Comparison of ENCODE assay signal across 20 cellular contexts in the genomic region with DNA sequence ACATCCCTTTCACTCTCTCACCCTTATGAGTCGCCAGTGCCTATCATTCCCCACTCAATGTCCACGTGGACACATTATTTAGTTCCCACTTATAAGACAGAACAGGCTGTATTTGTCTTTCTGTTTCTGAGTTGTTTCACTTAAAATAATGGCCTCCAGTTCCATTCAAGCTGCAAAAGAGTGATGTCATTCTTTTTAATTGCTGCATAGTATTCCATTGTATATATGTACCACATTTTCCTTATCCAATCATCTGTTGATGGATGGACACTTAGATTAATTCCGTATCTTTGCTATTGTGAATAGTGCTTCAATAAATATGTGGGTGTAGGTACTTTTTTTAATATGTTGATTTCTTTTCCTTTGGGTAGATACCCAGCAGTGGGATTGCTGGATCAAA.
DNase-seq lines count a peak whose midpoint lies in the region; ATAC-seq, FAIRE-seq and TF ChIP-seq lines count a peak whose summit lies in the region.
"Had no signal": no experiment of that assay in that cellular context is flagged by ENCODE, and none has a peak within 500 bp of the region (broad histone marks: within the 10 kb centered on the region; RNA-seq: fewer than 3 reads in every experiment).

No MANE protein-coding gene starts in this region.

- no peak overlapping the region for H3K27ac ChIP-seq in SK-N-SH (ENCODE audit: low read depth in 2 of 2, low read length in 1 of 2)
- no peak overlapping the region for H3K27ac ChIP-seq in HEK293 (ENCODE audit: extremely low read depth, low read depth, low read length)
- H3K27ac ChIP-seq in K562 (ENCODE audit: extremely low read depth, low read depth, low read length): no peak overlapping the region
- H3K27ac ChIP-seq: 22Rv1; A549; BLaER1 treated with 17β-estradiol and CSF1 and Interleukin-3, amounts not matched to agents 10 nM and 100 nM; C4-2B had no signal

- BruUV-seq in K562 (replicated peaks; lab: Mats Ljungman, UMichigan): no TSS peak

- no peak overlapping the region for H2AFZ ChIP-seq in SK-N-SH (ENCODE audit: low read depth)
- H2AFZ ChIP-seq in K562 (ENCODE audit: low read depth, low read length): no peak overlapping the region

- WGBS in SK-N-SH (ENCODE audit: low lambda C conversion rate): 84% methylated on average over 3 of the region's 3 CpGs
- WGBS in K562 (ENCODE audit: insufficient coverage, low coverage, missing lambda C conversion rate): 0% methylated on average over 3 of the region's 3 CpGs

- no peak overlapping the region for H3K4me2 ChIP-seq in SK-N-SH
- no peak overlapping the region for H3K4me2 ChIP-seq in K562 (ENCODE audit: insufficient read depth, low read length)
- H3K4me2 ChIP-seq: A549; BLaER1 treated with 17β-estradiol and CSF1 and Interleukin-3, amounts not matched to agents 10 nM and 100 nM had no signal

- TF ChIP-seq RAD21 in SK-N-SH (IDR thresholded peaks at IDR 0.05; ENCODE audit: low read length) (no peak), K562 (CRISPR knock-in tag; conservative IDR thresholded peaks at IDR 0.05 in 1 of 2, IDR thresholded peaks at IDR 0.05 in 1 of 2) (no peak)

- no peak overlapping the region for H3K4me3 ChIP-seq in SK-N-SH (ENCODE audit: low read depth in 2 of 2, low read length in 1 of 2)
- no peak overlapping the region for H3K4me3 ChIP-seq in HEK293 (ENCODE audit: low read depth, low read length)
- no peak overlapping the region for H3K4me3 ChIP-seq in K562
- H3K4me3 ChIP-seq: A549; BLaER1 treated with 17β-estradiol and CSF1 and Interleukin-3, amounts not matched to agents 10 nM and 100 nM had no signal

- H4K20me1 ChIP-seq in SK-N-SH (ENCODE audit: insufficient read depth) (no peaks in the 10 kb centered on the region), K562 (replicated peaks; ENCODE audit: control insufficient read depth, insufficient read depth, low read length) (no peaks in the 10 kb centered on the region)
- H4K20me1 ChIP-seq: BLaER1 treated with 17β-estradiol and CSF1 and Interleukin-3, amounts not matched to agents 10 nM and 100 nM had no signal

- no peak for FAIRE-seq in K562 (lab: Jason Lieb, UNC)
- FAIRE-seq: D721Med, G401.6, GM12891, GM19239 had no signal

- TF ChIP-seq POLR2A in K562 (conservative IDR thresholded peaks at IDR 0.05): no peak

- TF ChIP-seq CTCF in SK-N-SH (IDR thresholded peaks at IDR 0.05): no peak
- no peak for TF ChIP-seq CTCF in HEK293 (tag by site-specific recombination; IDR thresholded peaks at IDR 0.05)
- TF ChIP-seq CTCF in K562 (IDR thresholded peaks at IDR 0.05 in 2 of 3, conservative IDR thresholded peaks at IDR 0.05 in 1 of 3; ENCODE audit: insufficient read depth in 2 of 3, low read depth in 1 of 3, low read length in 3 of 3): no peak

- ATAC-seq in SK-N-SH treated with all-trans-retinoic acid at 6 μM for 48 hours: no peak
- no peak for ATAC-seq in K562
- ATAC-seq: A549; CD8-positive, alpha-beta T cell had no signal

- H3K4me1 ChIP-seq in SK-N-SH (ENCODE audit: control insufficient read depth in 1 of 2, insufficient read depth in 2 of 2, low read depth in 1 of 2, low read length in 1 of 2): no peaks in the 10 kb centered on the region
- no peaks in the 10 kb centered on the region for H3K4me1 ChIP-seq in HEK293 (ENCODE audit: control insufficient read depth, insufficient read depth, low read length)
- H3K4me1 ChIP-seq in K562 (replicated peaks in 1 of 2; ENCODE audit: control insufficient read depth in 2 of 2, insufficient read depth in 2 of 2, low read length in 2 of 2): no peaks in the 10 kb centered on the region

- CTCF ChIA-PET in SK-N-SH (lab: Yijun Ruan, JAX) (no interaction called here), HEK293 (lab: Yijun Ruan, JAX) (no interaction called here), K562 (lab: Yijun Ruan, JAX; ENCODE audit: low intra/inter-chr PET ratio) (no interaction called here)

- intact Hi-C loops in K562 (cut with micrococcal nuclease): no loop called here

- no peaks in the 10 kb centered on the region for H3K79me2 ChIP-seq in SK-N-SH (ENCODE audit: insufficient read depth)
- H3K79me2 ChIP-seq in K562 (ENCODE audit: control insufficient read depth, insufficient read depth, low read length): no peaks in the 10 kb centered on the region

- H3K9ac ChIP-seq in SK-N-SH (no peak overlapping the region), K562 (ENCODE audit: insufficient read depth in 1 of 2, low read depth in 2 of 2, low read length in 2 of 2) (no peak overlapping the region)
- H3K9ac ChIP-seq: BLaER1 treated with 17β-estradiol and CSF1 and Interleukin-3, amounts not matched to agents 10 nM and 100 nM had no signal

- no peaks in the 10 kb centered on the region for H3F3A ChIP-seq in SK-N-SH (replicated peaks; ENCODE audit: insufficient read depth)

- POLR2A ChIA-PET in SK-N-SH (lab: Yijun Ruan, JAX) (no interaction called here), HEK293 (lab: Yijun Ruan, JAX) (no interaction called here), K562 (lab: Yijun Ruan, JAX) (no interaction called here)

- no peaks in the 10 kb centered on the region for H3K36me3 ChIP-seq in SK-N-SH (replicated peaks in 1 of 2; ENCODE audit: control insufficient read depth in 1 of 2, insufficient read depth in 2 of 2, low read length in 1 of 2)
- H3K36me3 ChIP-seq in HEK293 (ENCODE audit: control insufficient read depth in 2 of 2, insufficient read depth in 1 of 2, low read length in 2 of 2): no peaks in the 10 kb centered on the region
- H3K36me3 ChIP-seq in K562 (ENCODE audit: control insufficient read depth, insufficient read depth, low read length): no peaks in the 10 kb centered on the region
- H3K36me3 ChIP-seq: BLaER1 treated with 17β-estradiol and CSF1 and Interleukin-3, amounts not matched to agents 10 nM and 100 nM had no signal

- no peak for TF ChIP-seq EP300 in SK-N-SH (IDR thresholded peaks at IDR 0.05; ENCODE audit: borderline replicate concordance in 1 of 2, low read depth in 1 of 2, low read length in 1 of 2)
- no peak for TF ChIP-seq EP300 in K562 (IDR thresholded peaks at IDR 0.05; ENCODE audit: low read length)

- in situ Hi-C loops in K562 (cut with MboI): no loop called here

- no peaks in the 10 kb centered on the region for H3K9me1 ChIP-seq in K562 (ENCODE audit: control insufficient read depth, insufficient read depth, low read length)

- no peaks in the 10 kb centered on the region for H3K9me2 ChIP-seq in SK-N-SH

- H3K9me3 ChIP-seq in SK-N-SH (no peaks in the 10 kb centered on the region), HEK293 (ENCODE audit: control insufficient read depth, insufficient read depth, low read depth, low read length) (no peaks in the 10 kb centered on the region), K562 (replicated peaks; ENCODE audit: control insufficient read depth, insufficient read depth, low read depth, low read length) (no peaks in the 10 kb centered on the region)
- H3K9me3 ChIP-seq: A549, Caco-2 had no signal

- no peaks in the 10 kb centered on the region for H3K27me3 ChIP-seq in SK-N-SH (ENCODE audit: insufficient read depth)
- H3K27me3 ChIP-seq in K562 (ENCODE audit: control insufficient read depth in 2 of 2, insufficient read depth in 2 of 2, low read length in 2 of 2): no peaks in the 10 kb centered on the region; a peak in 1 of 5 replicates
- H3K27me3 ChIP-seq: BLaER1 treated with 17β-estradiol and CSF1 and Interleukin-3, amounts not matched to agents 10 nM and 100 nM had no signal

- DNase-seq in SK-N-SH: no peak
- DNase-seq in K562 (ENCODE audit: extremely low read depth in 1 of 4, low spot score in 3 of 4): no peak
- DNase-seq in medulla oblongata (ENCODE audit: extremely low spot score): no peak
- DNase-seq: AML-193; Caco-2; Calu3; CD4-positive, alpha-beta T cell; CD8-positive, alpha-beta T cell; DMS79 treated with DMSO at 0.1 percent for 48 hours; GF-D8 had no signal

TF ChIP-seq in SK-N-SH treated with all-trans-retinoic acid at 6 μM for 48 hours, 23 proteins besides CTCF, POLR2A, EP300 and RAD21:
- TF ChIP-seq TCF4 (CRISPR knock-in tag; IDR thresholded peaks at IDR 0.05; ENCODE audit: borderline replicate concordance) (no peak), ZNF8 (CRISPR knock-in tag; IDR thresholded peaks at IDR 0.05) (peak; percentile 91)

TF ChIP-seq in SK-N-SH, 30 proteins besides CTCF, POLR2A, EP300 and RAD21 (continues in another document):
- TF ChIP-seq POLR2AphosphoS5 (IDR thresholded peaks at IDR 0.05; ENCODE audit: low read depth, low read length) (no peak), FOSL2 (IDR thresholded peaks at IDR 0.05; ENCODE audit: borderline replicate concordance, low read depth) (no peak), RFX5 (IDR thresholded peaks at IDR 0.05; ENCODE audit: low read length) (no peak), JUND (IDR thresholded peaks at IDR 0.05) (no peak), EZH2phosphoT487 (IDR thresholded peaks at IDR 0.05; ENCODE audit: borderline replicate concordance, low read depth) (no peak), GABPA (IDR thresholded peaks at IDR 0.05; ENCODE audit: low read depth) (no peak), GATA2 (CRISPR knock-in tag; IDR thresholded peaks at IDR 0.05) (no peak)

TF ChIP-seq in K562, 482 proteins besides CTCF, POLR2A, EP300 and RAD21:
- TF ChIP-seq GTF2E2 (tag; IDR thresholded peaks at IDR 0.05): no peak
- TF ChIP-seq, protein P1, sequence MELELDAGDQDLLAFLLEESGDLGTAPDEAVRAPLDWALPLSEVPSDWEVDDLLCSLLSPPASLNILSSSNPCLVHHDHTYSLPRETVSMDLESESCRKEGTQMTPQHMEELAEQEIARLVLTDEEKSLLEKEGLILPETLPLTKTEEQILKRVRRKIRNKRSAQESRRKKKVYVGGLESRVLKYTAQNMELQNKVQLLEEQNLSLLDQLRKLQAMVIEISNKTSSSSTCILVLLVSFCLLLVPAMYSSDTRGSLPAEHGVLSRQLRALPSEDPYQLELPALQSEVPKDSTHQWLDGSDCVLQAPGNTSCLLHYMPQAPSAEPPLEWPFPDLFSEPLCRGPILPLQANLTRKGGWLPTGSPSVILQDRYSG (tag; conservative IDR thresholded peaks at IDR 0.05; ENCODE audit: low read depth): no peak
- TF ChIP-seq ZNF146 (CRISPR knock-in tag; IDR thresholded peaks at IDR 0.05; ENCODE audit: unreplicated experiment): peak; percentile 29
- no peak for TF ChIP-seq DDX20 (tag; IDR thresholded peaks at IDR 0.05; ENCODE audit: low read depth)
